8 cellular contexts compared by ENCODE assay signal in genomic region chr19:3699071-3699740, GRCh38. TPM values are rescaled to one million over a fixed set of nuclear protein-coding genes. Genes with fewer than 3 reads are reported as not detected.
DNase-seq lines count a peak whose midpoint lies in the region; ATAC-seq lines count a peak whose summit lies in the region.

No MANE protein-coding gene starts in this region.

- H3K27me3 ChIP-seq in MG63, result no peaks in the 10 kb centered on the region

- peak overlapping the region; percentile 57 for H3K4me3 ChIP-seq in MG63

- intact Hi-C loops in left cardiac atrium (cut with DNase I) (no loop called here), posterior cingulate gyrus (cut with DNase I) (no loop called here)

- H3K36me3 ChIP-seq in MG63, result no peaks in the 10 kb centered on the region

- peak; percentile 11 for ATAC-seq in activated naive CD8-positive, alpha-beta T cell treated with anti-CD3 and anti-CD28 coated beads, Interleukin-2, amount 50 U/mL, for 24 hours
- ATAC-seq in left cardiac atrium, result peak; percentile 45 to 53
- no peak for ATAC-seq in HG03045 (IDR thresholded peaks at IDR 0.05; ENCODE audit: unreplicated experiment)

- peak; percentile 77 for DNase-seq in GM04504 (ENCODE audit: low read depth)
- DNase-seq in MG63, result peak; percentile 22
- DNase-seq in activated naive CD8-positive, alpha-beta T cell treated with anti-CD3 and anti-CD28 coated beads, Interleukin-2, amount 50 U/mL, for 24 hours, result peak; percentile 32
- peak; percentile 64 for DNase-seq in left cardiac atrium
- DNase-seq in posterior cingulate gyrus, result peak; percentile 32 to 96 (median 65)
- DNase-seq in NCI-H2171 treated with DMSO at 0.1 percent for 48 hours (lab: John Stamatoyannopoulos, UW), result no peak
- DNase-seq in NCI-H187 treated with DMSO at 0.1 percent for 48 hours (lab: John Stamatoyannopoulos, UW), result no peak

- H3K27ac Mint-ChIP-seq in activated naive CD8-positive, alpha-beta T cell treated with anti-CD3 and anti-CD28 coated beads, Interleukin-2, amount 50 U/mL, for 24 hours, result peak overlapping the region; percentile 46

- peaks cover 1% of the 10 kb centered on the region for H3K36me3 Mint-ChIP-seq in activated naive CD8-positive, alpha-beta T cell treated with anti-CD3 and anti-CD28 coated beads, Interleukin-2, amount 50 U/mL, for 24 hours (ENCODE audit: low read depth)

- H3K27me3 Mint-ChIP-seq in activated naive CD8-positive, alpha-beta T cell treated with anti-CD3 and anti-CD28 coated beads, Interleukin-2, amount 50 U/mL, for 24 hours, result no peaks in the 10 kb centered on the region

- peak overlapping the region; percentile 86 for H3K4me3 Mint-ChIP-seq in activated naive CD8-positive, alpha-beta T cell treated with anti-CD3 and anti-CD28 coated beads, Interleukin-2, amount 50 U/mL, for 24 hours

- no peaks in the 10 kb centered on the region for H3K9me3 ChIP-seq in MG63

- peaks cover 17% of the 10 kb centered on the region for H3K4me1 Mint-ChIP-seq in activated naive CD8-positive, alpha-beta T cell treated with anti-CD3 and anti-CD28 coated beads, Interleukin-2, amount 50 U/mL, for 24 hours

- H3K9me3 Mint-ChIP-seq in activated naive CD8-positive, alpha-beta T cell treated with anti-CD3 and anti-CD28 coated beads, Interleukin-2, amount 50 U/mL, for 24 hours, result no peaks in the 10 kb centered on the region

RNA-seq across cellular contexts. Expression of gene PIP5K1C, which starts 1.1 kb away (rescaled TPM):
- 2.8 and 5.6 TPM in 2 replicates for total RNA-seq in MG63 (2014; rRNA removed; shearing (Covaris generic); ENCODE audit: low replicate concordance)
- 10 to 100 TPM; 36.6 to 44.3 TPM for total RNA-seq in left cardiac atrium

RNA-seq across cellular contexts. Expression of gene TJP3, which starts 9.0 kb away (rescaled TPM):
- total RNA-seq in MG63 (2014; rRNA removed; shearing (Covaris generic); ENCODE audit: low replicate concordance), result not detected in 2 replicates
- under 1 TPM in 1 of 2 donors, not detected in 1; 0.32 TPM for total RNA-seq in left cardiac atrium

Comparison
In these comparisons a context has a peak if more than half of its experiments do, and no peak if none do; other contexts are left out.
1. DNase-seq: peak in GM04504 (single experiment), MG63 (single experiment), activated naive CD8-positive, alpha-beta T cell treated with anti-CD3 and anti-CD28 coated beads, Interleukin-2, amount 50 U/mL, for 24 hours (single experiment), left cardiac atrium (single experiment) and posterior cingulate gyrus (10 of 10); none in NCI-H2171 treated with DMSO at 0.1 percent for 48 hours (single experiment) and NCI-H187 treated with DMSO at 0.1 percent for 48 hours (single experiment).